15 cellular contexts compared by ENCODE assay signal in the genomic region with DNA sequence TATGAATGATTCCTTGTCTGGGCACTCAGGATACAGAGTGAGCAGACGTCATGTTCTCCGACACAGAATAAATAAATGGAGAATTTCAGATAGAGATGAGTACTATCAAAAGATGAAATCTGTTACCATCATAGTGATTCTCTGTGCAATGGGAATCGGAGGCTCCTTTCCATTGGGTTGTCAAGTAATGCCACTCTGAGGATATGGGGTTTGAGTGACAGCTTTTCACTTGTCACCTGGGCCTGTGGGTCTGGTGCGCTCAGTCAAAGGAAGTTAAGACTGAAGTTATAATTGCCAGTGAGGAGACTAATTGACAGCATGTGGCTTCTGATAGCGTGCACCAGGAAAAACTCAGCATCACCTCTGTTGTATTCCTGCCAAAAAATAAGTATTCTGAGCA.
DNase-seq lines count a peak whose midpoint lies in the region; TF ChIP-seq lines count a peak whose summit lies in the region.
"Had no signal": no experiment of that assay in that cellular context is flagged by ENCODE, and none has a peak within 500 bp of the region (broad histone marks: within the 10 kb centered on the region; RNA-seq: fewer than 3 reads in every experiment).

No MANE protein-coding gene starts in this region.

- H3F3A ChIP-seq in neural progenitor cell (ENCODE audit: low read depth) = peaks cover 25% of the 10 kb centered on the region

- H3K4me1 Mint-ChIP-seq in neural progenitor cell = peaks cover 85% of the 10 kb centered on the region
- H3K4me1 Mint-ChIP-seq: CD14-positive monocyte had no signal

- no peaks in the 10 kb centered on the region for H3K27me3 ChIP-seq in neural progenitor cell
- H3K27me3 ChIP-seq in WERI-Rb-1 (ENCODE audit: insufficient read depth, low read depth, severe bottlenecking) = no peaks in the 10 kb centered on the region

- H3K4me1 ChIP-seq in OCI-LY7 (ENCODE audit: insufficient read depth, low read length, poor library complexity, severe bottlenecking) (no peaks in the 10 kb centered on the region), neural progenitor cell (peaks cover 54% of the 10 kb centered on the region)

- DNase-seq in DMS79 treated with DMSO at 0.1 percent for 48 hours (lab: John Stamatoyannopoulos, UW) (peak; percentile 20), DMS79 (lab: John Stamatoyannopoulos, UW) (no peak), NCI-H2029 (lab: John Stamatoyannopoulos, UW) (peak; percentile 57), OCI-LY7 (ENCODE audit: low spot score) (no peak), neural progenitor cell (ENCODE audit: low spot score) (no peak), WERI-Rb-1 (no peak), NCI-H510A treated with DMSO at 0.1 percent for 48 hours (lab: John Stamatoyannopoulos, UW) (no peak), GM13977 (ENCODE audit: low spot score) (no peak)
- DNase-seq: CD8-positive, alpha-beta T cell; COR-L47; HCEC 1CT; HFFc6 had no signal

- no peaks in the 10 kb centered on the region for H4K20me1 ChIP-seq in OCI-LY7 (ENCODE audit: insufficient read depth, low read length)
- H4K20me1 ChIP-seq in neural progenitor cell (ENCODE audit: low read depth) = no peaks in the 10 kb centered on the region

- H3K36me3 ChIP-seq in OCI-LY7 (ENCODE audit: insufficient read depth, low read length) = no peaks in the 10 kb centered on the region
- H3K36me3 ChIP-seq in neural progenitor cell = no peaks in the 10 kb centered on the region
- H3K36me3 ChIP-seq in WERI-Rb-1 = no peaks in the 10 kb centered on the region

- no peaks in the 10 kb centered on the region for H3K36me3 Mint-ChIP-seq in neural progenitor cell
- H3K36me3 Mint-ChIP-seq: CD14-positive monocyte; CD8-positive, alpha-beta T cell had no signal

- intact Hi-C loops in OCI-LY7 (cut with micrococcal nuclease; ENCODE audit: unreplicated experiment) = no loop called here

- peaks cover 5% of the 10 kb centered on the region for H3K27me3 Mint-ChIP-seq in neural progenitor cell (ENCODE audit: insufficient read depth, low read depth)

- H3K4me3 Mint-ChIP-seq in neural progenitor cell = no peak overlapping the region
- H3K4me3 Mint-ChIP-seq: CD14-positive monocyte; CD8-positive, alpha-beta T cell; HFFc6 had no signal

- H3K9me2 ChIP-seq in OCI-LY7 (ENCODE audit: insufficient read depth, low read length) = no peaks in the 10 kb centered on the region

- H3K27ac Mint-ChIP-seq in neural progenitor cell = peak overlapping the region; percentile 5
- H3K27ac Mint-ChIP-seq: CD14-positive monocyte; CD8-positive, alpha-beta T cell; HFFc6 had no signal

- H3K4me2 ChIP-seq in OCI-LY7 (ENCODE audit: low read length) = no peak overlapping the region
- H3K4me2 ChIP-seq in neural progenitor cell = no peak overlapping the region

- TF ChIP-seq CTCF in OCI-LY7 (conservative IDR thresholded peaks at IDR 0.05; ENCODE audit: low read length) (no peak), neural progenitor cell (IDR thresholded peaks at IDR 0.05) (no peak), WERI-Rb-1 (IDR thresholded peaks at IDR 0.05; ENCODE audit: low read depth, low read length) (no peak), GM13977 (IDR thresholded peaks at IDR 0.05; ENCODE audit: extremely low read depth, insufficient read depth, missing control alignments) (no peak)

- POLR2A ChIA-PET in OCI-LY7 (lab: Charles Lee) = no interaction called here

- no peaks in the 10 kb centered on the region for H3K9me3 Mint-ChIP-seq in neural progenitor cell
- H3K9me3 Mint-ChIP-seq: CD8-positive, alpha-beta T cell had no signal

- no TSS peak for BruUV-seq in OCI-LY7 (replicated peaks; lab: Mats Ljungman, UMichigan)

- in situ Hi-C loops in GM13977 (cut with MboI; ENCODE audit: low pct_unique_long_range_greater_than_20kb, low sequenced_read_pairs, unreplicated experiment) = no loop called here

- H2AFZ ChIP-seq in OCI-LY7 (ENCODE audit: low read length) = 0 out of 2 replicates have a peak overlapping the region, but pooled peaks have one; percentile 13
- no peak overlapping the region for H2AFZ ChIP-seq in neural progenitor cell (replicated peaks)

- H3K4me3 ChIP-seq in OCI-LY7 (ENCODE audit: low read depth, low read length, poor library complexity, severe bottlenecking) (no peak overlapping the region), neural progenitor cell (no peak overlapping the region), WERI-Rb-1 (ENCODE audit: low read depth, low read length) (no peak overlapping the region)

- CTCF ChIA-PET in OCI-LY7 (lab: Charles Lee; ENCODE audit: unreplicated experiment) = no interaction called here

- H3K27ac ChIP-seq in OCI-LY7 (ENCODE audit: low read depth, low read length, poor library complexity, severe bottlenecking) (no peak overlapping the region), neural progenitor cell (no peak overlapping the region), WERI-Rb-1 (no peak overlapping the region)
- H3K27ac ChIP-seq: 22Rv1, HL-60 had no signal

- no peak overlapping the region for H3K9ac ChIP-seq in neural progenitor cell

- H3K9me3 ChIP-seq in OCI-LY7 (ENCODE audit: low read length) (no peaks in the 10 kb centered on the region), neural progenitor cell (ENCODE audit: low read depth) (no peaks in the 10 kb centered on the region), WERI-Rb-1 (ENCODE audit: severe bottlenecking) (no peaks in the 10 kb centered on the region)

- no peaks in the 10 kb centered on the region for H3K79me2 ChIP-seq in OCI-LY7 (ENCODE audit: insufficient read depth, low read depth, low read length)
- no peaks in the 10 kb centered on the region for H3K79me2 ChIP-seq in neural progenitor cell (ENCODE audit: low read depth)

Comparison
In these comparisons a context has a peak if more than half of its experiments do, and no peak if none do; other contexts are left out.
1. DNase-seq: peak in DMS79 treated with DMSO at 0.1 percent for 48 hours (single experiment) and NCI-H2029 (single experiment); none in DMS79 (single experiment), OCI-LY7 (single experiment), neural progenitor cell (single experiment), WERI-Rb-1 (single experiment), NCI-H510A treated with DMSO at 0.1 percent for 48 hours (single experiment) and GM13977 (single experiment).